In the genomic region with DNA sequence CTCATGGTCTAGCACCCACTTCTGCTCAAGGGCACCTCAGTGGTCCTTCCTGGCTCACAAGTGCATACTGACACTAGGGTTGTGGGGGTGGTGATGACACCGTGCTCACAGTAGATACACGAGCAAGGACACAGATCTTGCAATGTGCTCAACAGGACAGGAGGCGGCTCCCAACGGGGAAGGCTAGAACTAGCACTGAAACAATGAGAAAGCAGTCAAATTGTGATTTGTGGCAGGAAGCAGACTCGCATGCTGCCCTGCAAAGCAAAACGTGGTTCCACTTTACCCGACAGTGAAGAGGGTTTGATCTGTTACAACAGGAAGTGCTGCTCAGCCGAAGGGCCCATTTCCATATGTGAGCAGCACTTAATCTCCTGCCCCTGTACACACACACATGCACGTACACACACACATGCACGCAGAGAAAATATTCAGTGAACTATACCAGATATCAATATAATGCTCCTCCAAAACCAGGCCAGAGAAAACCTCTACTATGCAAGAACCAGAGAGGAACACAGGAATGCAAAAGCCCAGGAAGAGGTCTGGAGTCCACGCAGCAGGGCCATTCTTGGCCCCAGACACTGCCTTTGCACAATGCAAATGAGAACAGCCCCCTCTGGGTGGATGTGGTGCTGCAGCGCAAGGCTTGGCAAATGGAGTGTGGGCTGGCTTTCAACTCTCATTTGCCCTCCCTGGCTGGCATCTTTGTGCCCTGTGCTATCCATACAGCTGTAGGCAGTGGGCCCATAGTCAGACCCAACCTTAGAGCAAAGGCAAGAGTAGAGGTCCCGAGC, we compare ENCODE assay signal across 8 cellular contexts. TPM values are rescaled to one million over a fixed set of nuclear protein-coding genes. Genes with fewer than 3 reads are reported as not detected.
A peak's percentile ranks its signal among the peaks of the same experiment; 100 is the strongest.
DNase-seq lines count a peak whose midpoint lies in the region; FAIRE-seq and TF ChIP-seq lines count a peak whose summit lies in the region.

No MANE protein-coding gene starts in this region.

- peaks cover 0 to 20% of the 10 kb centered on the region in 2 donors for H3K4me1 ChIP-seq in neuronal stem cell (ENCODE audit: control insufficient read depth in 2 of 2, insufficient read depth in 1 of 2, low read depth in 1 of 2, low read length in 2 of 2)
- peaks cover 0 to 2% of the 10 kb centered on the region in 2 experiments for H3K4me1 ChIP-seq in trophoblast cell (ENCODE audit: control insufficient read depth in 1 of 2, insufficient read depth in 2 of 2, low read length in 2 of 2)

- H3K9me3 ChIP-seq in neuronal stem cell (replicated peaks in 1 of 2; ENCODE audit: control insufficient read depth in 2 of 2, insufficient read depth in 1 of 2, low read depth in 1 of 2, low read length in 2 of 2) (no peaks in the 10 kb centered on the region), trophoblast cell (ENCODE audit: insufficient read depth, low read depth, low read length) (no peaks in the 10 kb centered on the region)

- H3K18ac ChIP-seq in neuronal stem cell (ENCODE audit: low read length), result no peak overlapping the region
- no peak overlapping the region for H3K18ac ChIP-seq in trophoblast cell (ENCODE audit: low read length)

- H2BK5ac ChIP-seq in neuronal stem cell (ENCODE audit: low read length) (no peak overlapping the region), trophoblast cell (ENCODE audit: low read depth, low read length, poor library complexity) (no peak overlapping the region)

- H2AFZ ChIP-seq in neuronal stem cell (ENCODE audit: low read length) (peak overlapping the region; percentile 64), trophoblast cell (ENCODE audit: insufficient read depth, low read length, poor library complexity) (no peak overlapping the region)

- no peak overlapping the region for H4K12ac ChIP-seq in trophoblast cell (ENCODE audit: low read depth, low read length)

- TF ChIP-seq POLR2A in GM12892 (IDR thresholded peaks at IDR 0.05; ENCODE audit: low read depth, low read length), result no peak

- H2BK12ac ChIP-seq in neuronal stem cell (ENCODE audit: low read length) (no peak overlapping the region), trophoblast cell (ENCODE audit: low read length) (no peak overlapping the region)

- H2BK15ac ChIP-seq in neuronal stem cell (ENCODE audit: low read length), result no peak overlapping the region

- no peaks in the 10 kb centered on the region for H3K79me1 ChIP-seq in neuronal stem cell (ENCODE audit: low read depth, low read length)
- no peaks in the 10 kb centered on the region for H3K79me1 ChIP-seq in trophoblast cell (ENCODE audit: low read length)

- H3K4me2 ChIP-seq in neuronal stem cell (ENCODE audit: insufficient read depth, low read length, poor library complexity, severe bottlenecking), result no peak overlapping the region
- no peak overlapping the region for H3K4me2 ChIP-seq in trophoblast cell (ENCODE audit: low read length)

- H3K27me3 ChIP-seq in H7 (ENCODE audit: control insufficient read depth, insufficient read depth, low read length) (no peaks in the 10 kb centered on the region; the same call in 1 of the 2 replicates), neuronal stem cell (ENCODE audit: control insufficient read depth in 3 of 3, insufficient read depth in 3 of 3, low read depth in 1 of 3, low read length in 3 of 3) (no peaks in the 10 kb centered on the region), trophoblast cell (ENCODE audit: insufficient read depth, low read length) (no peaks in the 10 kb centered on the region)

- FAIRE-seq in GM12892 (lab: Jason Lieb, UNC), result peak; percentile 87

- no peak overlapping the region for H3K4ac ChIP-seq in neuronal stem cell (ENCODE audit: low read length)
- H3K4ac ChIP-seq in trophoblast cell (ENCODE audit: low read depth, low read length), result no peak overlapping the region

- no peak overlapping the region for H3K14ac ChIP-seq in neuronal stem cell (ENCODE audit: low read length)
- no peak overlapping the region for H3K14ac ChIP-seq in trophoblast cell (ENCODE audit: low read length)

- no peak overlapping the region for H3K23ac ChIP-seq in neuronal stem cell (ENCODE audit: low read depth, low read length, poor library complexity)
- no peak overlapping the region for H3K23ac ChIP-seq in trophoblast cell (ENCODE audit: low read length)

- H4K91ac ChIP-seq in neuronal stem cell (ENCODE audit: low read depth, low read length, poor library complexity) (no peak overlapping the region), trophoblast cell (ENCODE audit: low read depth, low read length) (no peak overlapping the region)

- H2AK5ac ChIP-seq in neuronal stem cell (ENCODE audit: low read depth, low read length), result no peak overlapping the region
- H2AK5ac ChIP-seq in trophoblast cell (ENCODE audit: low read length), result no peak overlapping the region

- H3K36me3 ChIP-seq in H7 (replicated peaks; ENCODE audit: control insufficient read depth, insufficient read depth, low read length) (no peaks in the 10 kb centered on the region), neuronal stem cell (replicated peaks in 1 of 2; ENCODE audit: control insufficient read depth in 2 of 2, insufficient read depth in 2 of 2, low read length in 2 of 2) (no peaks in the 10 kb centered on the region), trophoblast cell (ENCODE audit: control insufficient read depth in 1 of 2, insufficient read depth in 2 of 2, low read length in 2 of 2) (peaks cover 46 to 58% of the 10 kb centered on the region in 2 experiments)

- no peaks in the 10 kb centered on the region for H3K79me2 ChIP-seq in trophoblast cell (ENCODE audit: control insufficient read depth, insufficient read depth, low read length, poor library complexity)

- DNase-seq in GM12892 (ENCODE audit: insufficient read length), result peak; percentile 35
- DNase-seq in H7, result peak; percentile 66
- peak; percentile 86 for DNase-seq in MV-4-11 (lab: John Stamatoyannopoulos, UW)
- DNase-seq in activated T-cell treated with anti-CD3 and anti-CD28 coated beads, Interleukin-2, amount 50 U/mL, for 1 hour, result peak; percentile 29
- no peak for DNase-seq in neuronal stem cell (ENCODE audit: low spot score)
- DNase-seq in HCEC 1CT, result no peak
- DNase-seq in cerebellar cortex (ENCODE audit: low spot score), result no peak
- DNase-seq in trophoblast cell, result no peak

- no peak overlapping the region for H3K4me3 ChIP-seq in H7 (ENCODE audit: insufficient read depth, low read depth, low read length)
- no peak overlapping the region for H3K4me3 ChIP-seq in neuronal stem cell (ENCODE audit: low read length in 2 of 2)
- H3K4me3 ChIP-seq in trophoblast cell (ENCODE audit: low read depth, low read length), result no peak overlapping the region

- H3K9ac ChIP-seq in neuronal stem cell (ENCODE audit: low read depth, low read length, poor library complexity) (no peak overlapping the region), trophoblast cell (ENCODE audit: low read length) (no peak overlapping the region)

- no CpG with 5 or more reads among the region's 13 CpGs for WGBS in neuronal stem cell (ENCODE audit: extremely low coverage in 2 of 2, insufficient read length in 2 of 2, insufficient replicate concordance in 1 of 2), 2 donors
- no CpG with 5 or more reads among the region's 13 CpGs for WGBS in trophoblast cell (ENCODE audit: extremely low coverage, insufficient coverage, insufficient read length)

- H4K8ac ChIP-seq in neuronal stem cell (ENCODE audit: low read depth, low read length) (no peak overlapping the region), trophoblast cell (ENCODE audit: low read depth, low read length) (no peak overlapping the region)

- H2BK120ac ChIP-seq in neuronal stem cell (ENCODE audit: low read depth, low read length) (no peak overlapping the region), trophoblast cell (ENCODE audit: insufficient read depth, low read length, poor library complexity) (no peak overlapping the region)

- H3K27ac ChIP-seq in neuronal stem cell (replicated peaks; ENCODE audit: low read length) (no peak overlapping the region), trophoblast cell (ENCODE audit: low read depth, low read length) (no peak overlapping the region)

RNA-seq across cellular contexts. Expression of gene KANK4, which starts 47.1 kb away (rescaled TPM):
- not detected for polyA plus RNA-seq in GM12892 (2012; ENCODE audit: missing spikeins)
- 0.33 and 0.80 TPM in 2 replicates for total RNA-seq in H7 (2014; rRNA removed; shearing (Covaris generic))
- 2.5 TPM for polyA plus RNA-seq in neuronal stem cell (2013, experiment 1 of 2)
- polyA plus RNA-seq in neuronal stem cell (2013, experiment 2 of 2), result 2.6 TPM
- polyA plus RNA-seq in trophoblast cell (2013), result 41.0 and 46.4 TPM in 2 replicates

Comparison
In these comparisons a context has a peak if more than half of its experiments do, and no peak if none do; other contexts are left out.
1. DNase-seq: peak in GM12892 (single experiment), H7 (single experiment), MV-4-11 (single experiment) and activated T-cell treated with anti-CD3 and anti-CD28 coated beads, Interleukin-2, amount 50 U/mL, for 1 hour (single experiment); none in neuronal stem cell (single experiment), HCEC 1CT (single experiment), cerebellar cortex (single experiment) and trophoblast cell (0 of 2).